1 cellular context compared by ENCODE assay signal in genomic region chr14:50892255-50892654, GRCh38.
A peak's percentile ranks its signal among the peaks of the same experiment; 100 is the strongest.
TF ChIP-seq lines count a peak whose summit lies in the region.

No MANE protein-coding gene starts in this region.

TF ChIP-seq in HepG2, 621 proteins besides CTCF, POLR2A, EP300 and RAD21 (continued from another document and continues in another):
- TF ChIP-seq MXD4 (CRISPR knock-in tag; IDR thresholded peaks at IDR 0.05) (no peak), ZNF776 (CRISPR knock-in tag; IDR thresholded peaks at IDR 0.05) (no peak), KAT2B (IDR thresholded peaks at IDR 0.05; ENCODE audit: borderline replicate concordance, low read depth, low read length) (no peak), REPIN1 (CRISPR knock-in tag; IDR thresholded peaks at IDR 0.05; ENCODE audit: borderline replicate concordance, low read depth) (no peak), RBM39 (IDR thresholded peaks at IDR 0.05; ENCODE audit: low read depth, low read length, poor library complexity, severe bottlenecking) (no peak), CREB1 (IDR thresholded peaks at IDR 0.05) (no peak), CREB1 (CRISPR knock-in tag; IDR thresholded peaks at IDR 0.05) (no peak), MBNL3 (CRISPR knock-in tag; conservative IDR thresholded peaks at IDR 0.05) (no peak), TSC22D2 (CRISPR knock-in tag; IDR thresholded peaks at IDR 0.05; ENCODE audit: borderline replicate concordance) (no peak), SMAD3 (CRISPR knock-in tag; IDR thresholded peaks at IDR 0.05) (no peak), PRMT3 (CRISPR knock-in tag; IDR thresholded peaks at IDR 0.05; ENCODE audit: borderline replicate concordance, low read depth) (no peak), SMC3 (IDR thresholded peaks at IDR 0.05; ENCODE audit: low read length) (0 out of 2 replicates have a peak, but pooled peaks have one; percentile 4), EHMT2 (IDR thresholded peaks at IDR 0.05; ENCODE audit: borderline replicate concordance, low read depth, low read length) (no peak), ZNF550 (CRISPR knock-in tag; IDR thresholded peaks at IDR 0.05; ENCODE audit: borderline replicate concordance) (no peak), MATR3 (CRISPR knock-in tag; IDR thresholded peaks at IDR 0.05) (no peak), TOE1 (CRISPR knock-in tag; IDR thresholded peaks at IDR 0.05) (no peak), ZNF572 (CRISPR knock-in tag; IDR thresholded peaks at IDR 0.05) (no peak), DMAP1 (CRISPR knock-in tag; IDR thresholded peaks at IDR 0.05) (no peak), ZSCAN31 (CRISPR knock-in tag; IDR thresholded peaks at IDR 0.05; ENCODE audit: low read depth) (no peak), ZNF142 (CRISPR knock-in tag; IDR thresholded peaks at IDR 0.05) (no peak), MXD3 (CRISPR knock-in tag; IDR thresholded peaks at IDR 0.05) (no peak), ZNF543 (CRISPR knock-in tag; IDR thresholded peaks at IDR 0.05) (no peak), SRF (IDR thresholded peaks at IDR 0.05; ENCODE audit: low read depth, low read length) (no peak), TEAD3 (CRISPR knock-in tag; optimal IDR thresholded peaks at IDR 0.05; ENCODE audit: borderline replicate concordance) (no peak), KLF11 (CRISPR knock-in tag; IDR thresholded peaks at IDR 0.05) (no peak), ZNF562 (CRISPR knock-in tag; IDR thresholded peaks at IDR 0.05; ENCODE audit: borderline replicate concordance) (no peak), ZNF597 (CRISPR knock-in tag; IDR thresholded peaks at IDR 0.05) (no peak), ZBTB3 (CRISPR knock-in tag; IDR thresholded peaks at IDR 0.05; ENCODE audit: borderline replicate concordance, low read depth) (no peak), ZNF326 (CRISPR knock-in tag; IDR thresholded peaks at IDR 0.05; ENCODE audit: borderline replicate concordance) (no peak), JUND (CRISPR knock-in tag; IDR thresholded peaks at IDR 0.05) (0 out of 2 replicates have a peak, but pooled peaks have one; percentile 27), SAP130 (CRISPR knock-in tag; IDR thresholded peaks at IDR 0.05; ENCODE audit: low read depth) (no peak; the same call in 1 of the 2 replicates), SALL2 (CRISPR knock-in tag; IDR thresholded peaks at IDR 0.05) (no peak), POGK (CRISPR knock-in tag; conservative IDR thresholded peaks at IDR 0.05) (no peak), CENPT (CRISPR knock-in tag; IDR thresholded peaks at IDR 0.05; ENCODE audit: low read depth) (no peak), SMARCC2 (IDR thresholded peaks at IDR 0.05) (no peak), MED1 (CRISPR knock-in tag; IDR thresholded peaks at IDR 0.05) (no peak), ZNF367 (CRISPR knock-in tag; IDR thresholded peaks at IDR 0.05; ENCODE audit: borderline replicate concordance) (no peak), ZSCAN9 (CRISPR knock-in tag; IDR thresholded peaks at IDR 0.05; ENCODE audit: borderline replicate concordance) (no peak), JDP2 (CRISPR knock-in tag; IDR thresholded peaks at IDR 0.05; ENCODE audit: borderline replicate concordance) (no peak), ZNF224 (CRISPR knock-in tag; IDR thresholded peaks at IDR 0.05) (no peak), ZNF788 (CRISPR knock-in tag; IDR thresholded peaks at IDR 0.05; ENCODE audit: borderline replicate concordance) (no peak), TOPORS (CRISPR knock-in tag; IDR thresholded peaks at IDR 0.05) (no peak), ZNF629 (CRISPR knock-in tag; conservative IDR thresholded peaks at IDR 0.05) (no peak), GZF1 (CRISPR knock-in tag; IDR thresholded peaks at IDR 0.05) (no peak), HOXA3 (CRISPR knock-in tag; IDR thresholded peaks at IDR 0.05) (peak; percentile 27; the same call in 1 of the 2 replicates), THAP9 (CRISPR knock-in tag; IDR thresholded peaks at IDR 0.05; ENCODE audit: borderline replicate concordance) (no peak), ZNF546 (CRISPR knock-in tag; conservative IDR thresholded peaks at IDR 0.05) (no peak), IRF1 (CRISPR knock-in tag; IDR thresholded peaks at IDR 0.05; ENCODE audit: low read depth) (no peak), AGO1 (IDR thresholded peaks at IDR 0.05; ENCODE audit: low read depth, low read length, poor library complexity, severe bottlenecking) (no peak), ZNF496 (CRISPR knock-in tag; IDR thresholded peaks at IDR 0.05; ENCODE audit: insufficient replicate concordance) (no peak), RNF2 (conservative IDR thresholded peaks at IDR 0.05; ENCODE audit: low read depth) (no peak), ZNF383 (CRISPR knock-in tag; IDR thresholded peaks at IDR 0.05; ENCODE audit: borderline replicate concordance) (no peak), ZNF503 (CRISPR knock-in tag; IDR thresholded peaks at IDR 0.05) (no peak), TFDP2 (CRISPR knock-in tag; IDR thresholded peaks at IDR 0.05) (0 out of 2 replicates have a peak, but pooled peaks have one; percentile 51)
